Comparison of ENCODE assay signal across 8 cellular contexts in genomic region chr17:27540300-27541105, GRCh38.
DNase-seq lines count a peak whose midpoint lies in the region; ATAC-seq, FAIRE-seq and TF ChIP-seq lines count a peak whose summit lies in the region.

No MANE protein-coding gene starts in this region.

- no peak for TF ChIP-seq CTCF in HL-60 (IDR thresholded peaks at IDR 0.05; ENCODE audit: insufficient read depth, low read length)
- no peak for TF ChIP-seq CTCF in astrocyte (IDR thresholded peaks at IDR 0.05; ENCODE audit: insufficient read depth, low read depth, low read length)

- peaks cover 4% of the 10 kb centered on the region for H3K36me3 Mint-ChIP-seq in astrocyte (ENCODE audit: low read depth, unreplicated experiment)
- H3K36me3 Mint-ChIP-seq in stimulated activated memory B cell treated with anti-CD40 and anti-IgM and Interleukin-4, amounts not matched to agents 10 μg/mL and 1 μg/mL and 100 μg/mL, for 72 hours, result no peaks in the 10 kb centered on the region

- peaks cover 56% of the 10 kb centered on the region for H3K4me1 ChIP-seq in astrocyte (ENCODE audit: insufficient read depth, low read length)

- DNase-seq in HL-60 (ENCODE audit: low read depth in 1 of 2, low spot score in 1 of 2), result peak; percentile 56 to 79
- DNase-seq in astrocyte (ENCODE audit: low read depth), result peak; percentile 100
- peak in 41 of 51 donors; percentile 20 to 89 (median 64) for DNase-seq in hypothalamus (lab: John Stamatoyannopoulos, UW)
- no peak for DNase-seq in H7
- DNase-seq in iPS-NIHi11 (ENCODE audit: low spot score), result no peak
- no peak for DNase-seq in NCI-H82 treated with DMSO at 0.1 percent for 48 hours (lab: John Stamatoyannopoulos, UW; ENCODE audit: unreplicated experiment)

- no peak for ATAC-seq in stimulated activated memory B cell treated with anti-CD40 and anti-IgM and Interleukin-4, amounts not matched to agents 10 μg/mL and 1 μg/mL and 100 μg/mL, for 72 hours
- no peak for ATAC-seq in GM21381 (IDR thresholded peaks at IDR 0.05; ENCODE audit: unreplicated experiment)

- no peaks in the 10 kb centered on the region for H3K27me3 Mint-ChIP-seq in astrocyte (ENCODE audit: low read depth, unreplicated experiment)
- H3K27me3 Mint-ChIP-seq in stimulated activated memory B cell treated with anti-CD40 and anti-IgM and Interleukin-4, amounts not matched to agents 10 μg/mL and 1 μg/mL and 100 μg/mL, for 72 hours, result no peaks in the 10 kb centered on the region

- H3K4me3 ChIP-seq in HL-60 (replicated peaks; ENCODE audit: insufficient read depth, low read length) (no peak overlapping the region), astrocyte (ENCODE audit: insufficient read depth, low read depth, low read length) (no peak overlapping the region), H7 (ENCODE audit: insufficient read depth, low read depth, low read length) (no peak overlapping the region)

- no peak for FAIRE-seq in astrocyte (lab: Jason Lieb, UNC)

- H3K79me2 ChIP-seq in astrocyte (ENCODE audit: insufficient read depth, low read length), result peaks cover 81% of the 10 kb centered on the region

- H3K27me3 ChIP-seq in HL-60 (ENCODE audit: insufficient read depth, poor library complexity, severe bottlenecking), result no peaks in the 10 kb centered on the region
- H3K27me3 ChIP-seq in astrocyte (ENCODE audit: insufficient read depth, low read length), result no peaks in the 10 kb centered on the region
- no peaks in the 10 kb centered on the region for H3K27me3 ChIP-seq in H7 (ENCODE audit: control insufficient read depth, insufficient read depth, low read length)

- no peaks in the 10 kb centered on the region for H3K36me3 ChIP-seq in astrocyte (ENCODE audit: insufficient read depth, low read length)
- H3K36me3 ChIP-seq in H7 (replicated peaks; ENCODE audit: control insufficient read depth, insufficient read depth, low read length), result no peaks in the 10 kb centered on the region

- H3K27ac Mint-ChIP-seq in astrocyte (ENCODE audit: unreplicated experiment), result peak overlapping the region; percentile 78
- H3K27ac Mint-ChIP-seq in stimulated activated memory B cell treated with anti-CD40 and anti-IgM and Interleukin-4, amounts not matched to agents 10 μg/mL and 1 μg/mL and 100 μg/mL, for 72 hours, result peak overlapping the region; percentile 53

- no peaks in the 10 kb centered on the region for H3K9me3 ChIP-seq in astrocyte (ENCODE audit: insufficient read depth, low read depth, low read length)

- H3K9me3 Mint-ChIP-seq in astrocyte (ENCODE audit: unreplicated experiment), result no peaks in the 10 kb centered on the region
- H3K9me3 Mint-ChIP-seq in stimulated activated memory B cell treated with anti-CD40 and anti-IgM and Interleukin-4, amounts not matched to agents 10 μg/mL and 1 μg/mL and 100 μg/mL, for 72 hours, result no peaks in the 10 kb centered on the region

- peaks cover 61% of the 10 kb centered on the region for H3K4me1 Mint-ChIP-seq in astrocyte (ENCODE audit: low read depth, unreplicated experiment)
- H3K4me1 Mint-ChIP-seq in stimulated activated memory B cell treated with anti-CD40 and anti-IgM and Interleukin-4, amounts not matched to agents 10 μg/mL and 1 μg/mL and 100 μg/mL, for 72 hours, result peaks cover 77% of the 10 kb centered on the region

- no peak overlapping the region for H3K4me3 Mint-ChIP-seq in astrocyte (ENCODE audit: unreplicated experiment)
- H3K4me3 Mint-ChIP-seq in stimulated activated memory B cell treated with anti-CD40 and anti-IgM and Interleukin-4, amounts not matched to agents 10 μg/mL and 1 μg/mL and 100 μg/mL, for 72 hours, result no peak overlapping the region

- peaks cover 64% of the 10 kb centered on the region for H4K20me1 ChIP-seq in astrocyte (ENCODE audit: insufficient read depth, low read length)

- H2AFZ ChIP-seq in astrocyte (ENCODE audit: low read depth, low read length), result no peak overlapping the region

- peak overlapping the region; percentile 66 for H3K9ac ChIP-seq in astrocyte (ENCODE audit: low read length)

- peak overlapping the region; percentile 60 for H3K4me2 ChIP-seq in astrocyte (ENCODE audit: low read length)

- H3K27ac ChIP-seq in HL-60 (replicated peaks), result peak overlapping the region; percentile 42
- H3K27ac ChIP-seq in astrocyte (ENCODE audit: low read depth, low read length), result peak overlapping the region; percentile 73

Comparison
In these comparisons a context has a peak if more than half of its experiments do, and no peak if none do; other contexts are left out.
1. DNase-seq: peak in HL-60 (2 of 2), astrocyte (single experiment) and hypothalamus (41 of 51); none in H7 (single experiment), iPS-NIHi11 (single experiment) and NCI-H82 treated with DMSO at 0.1 percent for 48 hours (single experiment).